ENCODE assay signal across 8 cellular contexts in genomic region chr5:95861221-95861857, GRCh38. TPM values are rescaled to one million over a fixed set of nuclear protein-coding genes. Genes with fewer than 3 reads are reported as not detected.
DNase-seq lines count a peak whose midpoint lies in the region; ATAC-seq and TF ChIP-seq lines count a peak whose summit lies in the region.

No MANE protein-coding gene starts in this region.

- no peak overlapping the region for H3K27ac Mint-ChIP-seq in memory B cell

- H3K4me1 Mint-ChIP-seq in memory B cell, result peaks cover 14% of the 10 kb centered on the region

- no peaks in the 10 kb centered on the region for H3K9me3 ChIP-seq in breast epithelium

- peak overlapping the region; percentile 0 for H3K4me3 Mint-ChIP-seq in memory B cell

- no peaks in the 10 kb centered on the region for H3K9me3 Mint-ChIP-seq in memory B cell

- H3K4me1 ChIP-seq in breast epithelium, result peaks cover 0 to under 1% of the 10 kb centered on the region in 2 donors

- peak overlapping the region; percentile 59 to 61 for H3K27ac ChIP-seq in breast epithelium

- peak in 1 of 3 donors; percentile 7 for TF ChIP-seq CTCF in breast epithelium (IDR thresholded peaks at IDR 0.05)
- TF ChIP-seq CTCF in GM13976 (IDR thresholded peaks at IDR 0.05; ENCODE audit: borderline replicate concordance, control extremely low read depth, extremely low read depth, insufficient read depth, missing control alignments), result no peak

- peaks cover 4% of the 10 kb centered on the region for H3K27me3 Mint-ChIP-seq in memory B cell

- in situ Hi-C loops in GM13976 (cut with MboI; ENCODE audit: low sequenced_read_pairs, unreplicated experiment), result no loop called here

- H3K36me3 ChIP-seq in breast epithelium, result no peaks in the 10 kb centered on the region

- peak; percentile 42 for DNase-seq in NCI-H1105 treated with DMSO at 0.1 percent for 48 hours (lab: John Stamatoyannopoulos, UW)
- no peak for DNase-seq in NCI-H1105 (lab: John Stamatoyannopoulos, UW)
- DNase-seq in NCI-H748 (lab: John Stamatoyannopoulos, UW; ENCODE audit: unreplicated experiment), result peak; percentile 80
- peak; percentile 69 to 72 for DNase-seq in breast epithelium (ENCODE audit: low spot score in 2 of 2)
- DNase-seq in memory B cell (ENCODE audit: low spot score in 2 of 2), result no peak
- DNase-seq in stimulated activated naive CD4-positive, alpha-beta T cell treated with Interleukin-2 at 50 U/mL for 16 hours (lab: John Stamatoyannopoulos, UW), result no peak
- DNase-seq in GM13976 (ENCODE audit: low spot score), result no peak

- H3K36me3 Mint-ChIP-seq in memory B cell, result no peaks in the 10 kb centered on the region

- intact Hi-C loops in breast epithelium (cut with DNase I; ENCODE audit: low total_unique reads), result no loop called here

- no peak for TF ChIP-seq POLR2A in breast epithelium (IDR thresholded peaks at IDR 0.05)

- H3K4me3 ChIP-seq in breast epithelium, result peak overlapping the region in 1 of 3 donors; percentile 9

- ATAC-seq in memory B cell (ENCODE audit: low read depth) (no peak), GM21723 (IDR thresholded peaks at IDR 0.05; ENCODE audit: unreplicated experiment) (no peak)

- H3K27me3 ChIP-seq in breast epithelium, result no peaks in the 10 kb centered on the region

RNA-seq across cellular contexts. Expression of gene GLRX, which starts 38.8 kb away (rescaled TPM):
- 100 to 1,000 TPM in 1 of 3 donors, 10 to 100 TPM in 2; 42.1 to 106 (median 72.8) TPM for total RNA-seq in breast epithelium

Comparison
In these comparisons a context has a peak if more than half of its experiments do, and no peak if none do; other contexts are left out.
1. DNase-seq: peak in NCI-H1105 treated with DMSO at 0.1 percent for 48 hours (single experiment), NCI-H748 (single experiment) and breast epithelium (2 of 2); none in NCI-H1105 (single experiment), memory B cell (0 of 2), stimulated activated naive CD4-positive, alpha-beta T cell treated with Interleukin-2 at 50 U/mL for 16 hours (single experiment) and GM13976 (single experiment).